In genomic region chrX:120753413-120754251, GRCh38 we compare ENCODE assay signal across 12 cellular contexts.
A peak's percentile ranks its signal among the peaks of the same experiment; 100 is the strongest.
DNase-seq lines count a peak whose midpoint lies in the region; ATAC-seq, FAIRE-seq and TF ChIP-seq lines count a peak whose summit lies in the region.
"Had no signal": no experiment of that assay in that cellular context is flagged by ENCODE, and none has a peak within 500 bp of the region (broad histone marks: within the 10 kb centered on the region; RNA-seq: fewer than 3 reads in every experiment).

No MANE protein-coding gene starts in this region.

- no peak overlapping the region for H2AFZ ChIP-seq in neuronal stem cell (ENCODE audit: low read length)
- H2AFZ ChIP-seq: parathyroid adenoma had no signal

- H3K4me1 Mint-ChIP-seq in CD8-positive, alpha-beta T cell (ENCODE audit: low read depth) = peaks cover 45% of the 10 kb centered on the region

- DNase-seq in CD8-positive, alpha-beta T cell = peak in 1 of 7 experiments; percentile 19
- DNase-seq in Peyer's patch (peak in 2 of 3 donors; percentile 62 to 72), left lobe of liver (ENCODE audit: low spot score) (no peak), globus pallidus (ENCODE audit: low spot score) (no peak), posterior cingulate gyrus (no peak), D721Med (ENCODE audit: insufficient read length, low spot score) (no peak), neuronal stem cell (ENCODE audit: low spot score) (no peak)
- DNase-seq: effector memory CD4-positive, alpha-beta T cell; glutamatergic neuron; left ventricle myocardium inferior had no signal

- no peak overlapping the region for H4K91ac ChIP-seq in neuronal stem cell (ENCODE audit: low read depth, low read length, poor library complexity)

- POLR2A ChIA-PET in CD8-positive, alpha-beta T cell (lab: Charles Lee) = interaction anchor here (0.5 kb wide), 1 partner anchor 242 kb away, joined by 3 read pairs; no protein-coding TSS in a partner anchor

- H2BK120ac ChIP-seq in neuronal stem cell (ENCODE audit: low read depth, low read length) = no peak overlapping the region

- no peaks in the 10 kb centered on the region for H3K9me3 Mint-ChIP-seq in CD8-positive, alpha-beta T cell

- no peak for TF ChIP-seq POLR2A in Peyer's patch (IDR thresholded peaks at IDR 0.05)

- no peak overlapping the region for H3K4me2 ChIP-seq in neuronal stem cell (ENCODE audit: insufficient read depth, low read length, poor library complexity, severe bottlenecking)

- no peak overlapping the region for H3K18ac ChIP-seq in neuronal stem cell (ENCODE audit: low read length)

- no peak overlapping the region for H3K4me3 Mint-ChIP-seq in CD8-positive, alpha-beta T cell

- TF ChIP-seq CTCF in CD8-positive, alpha-beta T cell (IDR thresholded peaks at IDR 0.05) = no peak
- TF ChIP-seq CTCF in Peyer's patch (IDR thresholded peaks at IDR 0.05) (peak in 1 of 6 experiments; percentile 5), D721Med (IDR thresholded peaks at IDR 0.05; ENCODE audit: insufficient read depth, missing control alignments) (no peak)

- no peaks in the 10 kb centered on the region for H3K79me1 ChIP-seq in neuronal stem cell (ENCODE audit: low read depth, low read length)

- no peaks in the 10 kb centered on the region for H3K9me3 ChIP-seq in CD8-positive, alpha-beta T cell (ENCODE audit: low read length)
- no peaks in the 10 kb centered on the region for H3K9me3 ChIP-seq in Peyer's patch
- H3K9me3 ChIP-seq in neuronal stem cell (replicated peaks in 1 of 2; ENCODE audit: control insufficient read depth in 2 of 2, insufficient read depth in 1 of 2, low read depth in 1 of 2, low read length in 2 of 2) = no peaks in the 10 kb centered on the region
- H3K9me3 ChIP-seq: left ventricle myocardium inferior had no signal

- WGBS in neuronal stem cell (ENCODE audit: extremely low coverage in 2 of 2, insufficient read length in 2 of 2, insufficient replicate concordance in 1 of 2), 2 donors = no CpG with 5 or more reads among the region's 10 CpGs

- H2AK5ac ChIP-seq in neuronal stem cell (ENCODE audit: low read depth, low read length) = no peak overlapping the region

- no peak overlapping the region for H3K4ac ChIP-seq in neuronal stem cell (ENCODE audit: low read length)

- H2BK15ac ChIP-seq in neuronal stem cell (ENCODE audit: low read length) = no peak overlapping the region

- no peaks in the 10 kb centered on the region for H3K27me3 Mint-ChIP-seq in CD8-positive, alpha-beta T cell (ENCODE audit: low read depth)

- no peak overlapping the region for H2BK12ac ChIP-seq in neuronal stem cell (ENCODE audit: low read length)

- ATAC-seq in CD8-positive, alpha-beta T cell = no peak
- ATAC-seq in GM18868 (IDR thresholded peaks at IDR 0.05; ENCODE audit: unreplicated experiment) = peak; percentile 25
- peak; percentile 30 for ATAC-seq in left lobe of liver

- no peak overlapping the region for H4K8ac ChIP-seq in neuronal stem cell (ENCODE audit: low read depth, low read length)

- H3K36me3 ChIP-seq in CD8-positive, alpha-beta T cell (ENCODE audit: insufficient read depth, low read length) = no peaks in the 10 kb centered on the region
- H3K36me3 ChIP-seq in Peyer's patch (no peaks in the 10 kb centered on the region), neuronal stem cell (replicated peaks in 1 of 2; ENCODE audit: control insufficient read depth in 2 of 2, insufficient read depth in 2 of 2, low read length in 2 of 2) (no peaks in the 10 kb centered on the region)
- H3K36me3 ChIP-seq: left ventricle myocardium inferior had no signal

- no peak overlapping the region for H3K14ac ChIP-seq in neuronal stem cell (ENCODE audit: low read length)

- no peak overlapping the region for H3K23ac ChIP-seq in neuronal stem cell (ENCODE audit: low read depth, low read length, poor library complexity)

- no peak overlapping the region for H2BK5ac ChIP-seq in neuronal stem cell (ENCODE audit: low read length)

- peak overlapping the region; percentile 69 for H3K27ac Mint-ChIP-seq in CD8-positive, alpha-beta T cell

- H3K27ac ChIP-seq in CD8-positive, alpha-beta T cell (ENCODE audit: low read depth, low read length) = no peak overlapping the region
- H3K27ac ChIP-seq in Peyer's patch = peak overlapping the region in 2 of 4 donors; percentile 63 to 69
- H3K27ac ChIP-seq in neuronal stem cell (replicated peaks; ENCODE audit: low read length) = no peak overlapping the region
- H3K27ac ChIP-seq: left ventricle myocardium inferior, parathyroid adenoma had no signal

- H3K27me3 ChIP-seq in CD8-positive, alpha-beta T cell (ENCODE audit: insufficient read depth, low read length) = no peaks in the 10 kb centered on the region
- H3K27me3 ChIP-seq in Peyer's patch = no peaks in the 10 kb centered on the region
- peaks cover 0 to 10% (median 0%) of the 10 kb centered on the region in 3 experiments for H3K27me3 ChIP-seq in neuronal stem cell (ENCODE audit: control insufficient read depth in 3 of 3, insufficient read depth in 3 of 3, low read depth in 1 of 3, low read length in 3 of 3)

- CTCF ChIA-PET in CD8-positive, alpha-beta T cell (lab: Charles Lee) = interaction anchor here (0.7 kb wide), 1 partner anchor 1291 kb away, joined by 3 read pairs; no protein-coding TSS in a partner anchor

- H3K9ac ChIP-seq in neuronal stem cell (ENCODE audit: low read depth, low read length, poor library complexity) = no peak overlapping the region
- H3K9ac ChIP-seq: parathyroid adenoma had no signal

- no peak for FAIRE-seq in D721Med (lab: Jason Lieb, UNC)

- H3K4me1 ChIP-seq in CD8-positive, alpha-beta T cell (ENCODE audit: insufficient read depth, low read length) = peaks cover 32% of the 10 kb centered on the region
- H3K4me1 ChIP-seq in Peyer's patch (no peaks in the 10 kb centered on the region), neuronal stem cell (ENCODE audit: control insufficient read depth in 2 of 2, insufficient read depth in 1 of 2, low read depth in 1 of 2, low read length in 2 of 2) (no peaks in the 10 kb centered on the region)
- H3K4me1 ChIP-seq: left ventricle myocardium inferior, parathyroid adenoma had no signal

- no peaks in the 10 kb centered on the region for H3K36me3 Mint-ChIP-seq in CD8-positive, alpha-beta T cell

- H3K4me3 ChIP-seq in CD8-positive, alpha-beta T cell (ENCODE audit: low read depth, low read length) = no peak overlapping the region
- H3K4me3 ChIP-seq in Peyer's patch (no peak overlapping the region), neuronal stem cell (ENCODE audit: low read length in 2 of 2) (no peak overlapping the region)
- H3K4me3 ChIP-seq: left ventricle myocardium inferior had no signal

- intact Hi-C loops in CD8-positive, alpha-beta T cell (cut with DNase I, micrococcal nuclease) = no loop called here
- intact Hi-C loops in posterior cingulate gyrus (cut with DNase I) = no loop called here

Comparison
In these comparisons a context has a peak if more than half of its experiments do, and no peak if none do; other contexts are left out.
1. DNase-seq: peak in Peyer's patch (2 of 3); none in left lobe of liver (single experiment), globus pallidus (single experiment), posterior cingulate gyrus (0 of 10), D721Med (single experiment) and neuronal stem cell (single experiment).